25 cellular contexts compared by ENCODE assay signal in the genomic region with DNA sequence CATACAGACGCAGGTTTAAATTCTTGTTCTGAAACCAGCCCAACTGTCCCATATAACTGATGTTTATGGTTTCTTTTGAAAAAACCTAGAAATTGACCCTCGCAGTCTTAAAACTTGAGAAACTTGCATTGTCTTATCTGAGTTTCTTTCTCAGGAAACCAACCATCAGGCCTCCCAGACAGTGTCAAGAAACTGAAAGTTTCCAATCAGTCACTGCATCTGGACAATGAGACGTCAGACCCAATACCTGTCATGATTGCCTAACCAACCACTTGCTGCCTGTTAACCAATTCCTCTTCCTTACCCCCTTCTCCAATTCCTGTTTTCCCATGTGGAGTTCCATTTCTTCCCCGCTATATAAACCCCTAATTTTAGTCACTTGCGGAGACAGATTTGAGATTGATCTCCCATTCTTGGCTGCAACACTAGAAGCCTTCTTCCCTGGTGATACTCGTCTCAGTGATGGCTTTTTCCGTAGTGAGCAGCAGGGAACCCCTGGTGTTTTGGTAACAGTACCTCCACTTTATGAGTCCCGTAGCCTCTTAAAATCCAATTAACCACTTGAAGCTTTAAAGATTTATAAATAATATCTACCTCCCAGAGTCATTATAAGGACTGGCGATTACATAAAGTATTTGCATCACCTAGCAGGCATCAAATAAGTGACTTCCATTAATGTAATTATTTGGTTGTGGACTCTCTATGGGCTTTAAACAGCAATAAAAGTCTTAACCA. TPM values are rescaled to one million over a fixed set of nuclear protein-coding genes. Genes with fewer than 3 reads are reported as not detected.
DNase-seq lines count a peak whose midpoint lies in the region; ATAC-seq and TF ChIP-seq lines count a peak whose summit lies in the region.
"Had no signal": no experiment of that assay in that cellular context is flagged by ENCODE, and none has a peak within 500 bp of the region (broad histone marks: within the 10 kb centered on the region; RNA-seq: fewer than 3 reads in every experiment).

No MANE protein-coding gene starts in this region.

- no peak overlapping the region for H3K27ac Mint-ChIP-seq in T-helper 2 cell treated with Interferon-gamma antibody and Interleukin-4, amounts not matched to agents 5 μg/mL and 100 μg/mL, for 36 hours
- H3K27ac Mint-ChIP-seq: activated naive CD4-positive, alpha-beta T cell treated with anti-CD3 and anti-CD28 coated beads, Interleukin-2, amount 50 U/mL, for 24 hours; activated T-cell treated with anti-CD3 and anti-CD28 coated beads, Interleukin-2, amount 50 U/mL, for 72 hours; dendritic cell treated with granulocyte-macrophage colony-stimulating factor and Interleukin-4, amounts not matched to agents 40 ng/mL and 50 ng/mL, for 4 days; stimulated activated naive B cell treated with anti-CD40 and anti-IgM and Interleukin-4, amounts not matched to agents 10 μg/mL and 1 μg/mL and 100 μg/mL, for 72 hours had no signal

- peaks cover 18% of the 10 kb centered on the region for H3K9me3 Mint-ChIP-seq in T-helper 2 cell treated with Interferon-gamma antibody and Interleukin-4, amounts not matched to agents 5 μg/mL and 100 μg/mL, for 36 hours
- H3K9me3 Mint-ChIP-seq: activated naive CD4-positive, alpha-beta T cell treated with anti-CD3 and anti-CD28 coated beads, Interleukin-2, amount 50 U/mL, for 24 hours; stimulated activated naive B cell treated with anti-CD40 and anti-IgM and Interleukin-4, amounts not matched to agents 10 μg/mL and 1 μg/mL and 100 μg/mL, for 72 hours had no signal

- no peak for TF ChIP-seq EP300 in ovary (IDR thresholded peaks at IDR 0.05)

- TF ChIP-seq POLR2A in ovary (IDR thresholded peaks at IDR 0.05) = no peak

- no peaks in the 10 kb centered on the region for H3K27me3 ChIP-seq in ovary
- H3K27me3 ChIP-seq: cardiac muscle cell, testis had no signal

- H3K9me3 ChIP-seq in ovary = no peaks in the 10 kb centered on the region
- H3K9me3 ChIP-seq: psoas muscle, testis had no signal

- DNase-seq in DMS79 (lab: John Stamatoyannopoulos, UW) = peak; percentile 53
- peak; percentile 91 for DNase-seq in NCI-H1105 (lab: John Stamatoyannopoulos, UW)
- peak; percentile 2 for DNase-seq in NCI-H2171 (lab: John Stamatoyannopoulos, UW)
- DNase-seq in T-helper 2 cell treated with Interferon-gamma antibody and Interleukin-4, amounts not matched to agents 5 μg/mL and 100 μg/mL, for 36 hours (ENCODE audit: low spot score) = peak; percentile 15
- no peak for DNase-seq in ovary
- DNase-seq in SW480 (ENCODE audit: low spot score) = no peak
- DNase-seq: activated CD4-positive, alpha-beta T cell treated with anti-CD3 and anti-CD28 coated beads for 1 hour; activated T-cell treated with anti-CD3 and anti-CD28 coated beads, Interleukin-2, amount 50 U/mL, for 72 hours; anterior cingulate cortex; HCEC 1CT; NCI-H1436; NCI-H526; PC-3; psoas muscle; Right ventricle myocardium superior; stimulated activated CD4-positive, alpha-beta T cell treated with anti-CD3 and anti-CD28 coated beads, Interleukin-2, amount 100 ng/mL, for 24 hours; stimulated activated naive B cell treated with anti-CD40 and anti-IgM and Interleukin-4, amounts not matched to agents 10 μg/mL and 1 μg/mL and 100 μg/mL, for 72 hours; SW 1271; testis had no signal

- no peaks in the 10 kb centered on the region for H3K36me3 ChIP-seq in ovary
- H3K36me3 ChIP-seq: cardiac muscle cell had no signal

- 74 to 83% (median 81%) methylated on average over 9 of the region's 9 CpGs for WGBS in ovary, 3 donors

- no peaks in the 10 kb centered on the region for H3K27me3 Mint-ChIP-seq in T-helper 2 cell treated with Interferon-gamma antibody and Interleukin-4, amounts not matched to agents 5 μg/mL and 100 μg/mL, for 36 hours (ENCODE audit: low read depth)
- H3K27me3 Mint-ChIP-seq: activated naive CD4-positive, alpha-beta T cell treated with anti-CD3 and anti-CD28 coated beads, Interleukin-2, amount 50 U/mL, for 24 hours; dendritic cell treated with granulocyte-macrophage colony-stimulating factor and Interleukin-4, amounts not matched to agents 40 ng/mL and 50 ng/mL, for 4 days had no signal

- no peak overlapping the region for H3K4me3 Mint-ChIP-seq in T-helper 2 cell treated with Interferon-gamma antibody and Interleukin-4, amounts not matched to agents 5 μg/mL and 100 μg/mL, for 36 hours
- H3K4me3 Mint-ChIP-seq: activated naive CD4-positive, alpha-beta T cell treated with anti-CD3 and anti-CD28 coated beads, Interleukin-2, amount 50 U/mL, for 24 hours; activated T-cell treated with anti-CD3 and anti-CD28 coated beads, Interleukin-2, amount 50 U/mL, for 72 hours; dendritic cell treated with granulocyte-macrophage colony-stimulating factor and Interleukin-4, amounts not matched to agents 40 ng/mL and 50 ng/mL, for 4 days; stimulated activated naive B cell treated with anti-CD40 and anti-IgM and Interleukin-4, amounts not matched to agents 10 μg/mL and 1 μg/mL and 100 μg/mL, for 72 hours had no signal

- intact Hi-C loops in ovary (cut with DNase I) = no loop called here

- H3K36me3 Mint-ChIP-seq in T-helper 2 cell treated with Interferon-gamma antibody and Interleukin-4, amounts not matched to agents 5 μg/mL and 100 μg/mL, for 36 hours (ENCODE audit: low read depth) = no peaks in the 10 kb centered on the region
- H3K36me3 Mint-ChIP-seq: activated naive CD4-positive, alpha-beta T cell treated with anti-CD3 and anti-CD28 coated beads, Interleukin-2, amount 50 U/mL, for 24 hours; stimulated activated naive B cell treated with anti-CD40 and anti-IgM and Interleukin-4, amounts not matched to agents 10 μg/mL and 1 μg/mL and 100 μg/mL, for 72 hours had no signal

- H3K4me1 ChIP-seq in ovary (ENCODE audit: insufficient read depth) = no peaks in the 10 kb centered on the region
- H3K4me1 ChIP-seq: psoas muscle, testis had no signal

- ATAC-seq in HG02678 (IDR thresholded peaks at IDR 0.05; ENCODE audit: unreplicated experiment) (no peak), HG02840 (IDR thresholded peaks at IDR 0.05; ENCODE audit: low FRiP score, unreplicated experiment) (no peak)
- ATAC-seq: activated T-cell treated with anti-CD3 and anti-CD28 coated beads, Interleukin-2, amount 50 U/mL, for 72 hours; PC-3; psoas muscle; stimulated activated naive B cell treated with anti-CD40 and anti-IgM and Interleukin-4, amounts not matched to agents 10 μg/mL and 1 μg/mL and 100 μg/mL, for 72 hours had no signal

- no peak overlapping the region for H3K4me3 ChIP-seq in ovary
- H3K4me3 ChIP-seq: cardiac muscle cell, psoas muscle, skin epidermis, testis had no signal

- no peak overlapping the region for H3K27ac ChIP-seq in ovary
- H3K27ac ChIP-seq: cardiac muscle cell, psoas muscle, skin epidermis, testis had no signal

- TF ChIP-seq CTCF in ovary (IDR thresholded peaks at IDR 0.05) = no peak

- peaks cover 9% of the 10 kb centered on the region for H3K4me1 Mint-ChIP-seq in T-helper 2 cell treated with Interferon-gamma antibody and Interleukin-4, amounts not matched to agents 5 μg/mL and 100 μg/mL, for 36 hours (ENCODE audit: low read depth)
- H3K4me1 Mint-ChIP-seq: activated naive CD4-positive, alpha-beta T cell treated with anti-CD3 and anti-CD28 coated beads, Interleukin-2, amount 50 U/mL, for 24 hours; stimulated activated naive B cell treated with anti-CD40 and anti-IgM and Interleukin-4, amounts not matched to agents 10 μg/mL and 1 μg/mL and 100 μg/mL, for 72 hours had no signal

RNA-seq across cellular contexts. Expression of a gene that starts 49.3 kb away (rescaled TPM):
- 1 to 10 TPM; 1.3 to 1.8 (median 1.7) TPM for total RNA-seq in ovary
- polyA plus RNA-seq in ovary = 1 to 10 TPM; 1.3 to 2.5 TPM
- polyA plus RNA-seq: cardiac muscle cell had no signal

Comparison
In these comparisons a context has a peak if more than half of its experiments do, and no peak if none do; other contexts are left out.
1. DNase-seq: peak in DMS79 (single experiment), NCI-H1105 (single experiment), NCI-H2171 (single experiment) and T-helper 2 cell treated with Interferon-gamma antibody and Interleukin-4, amounts not matched to agents 5 μg/mL and 100 μg/mL, for 36 hours (single experiment); none in ovary (0 of 5) and SW480 (single experiment).